21 cellular contexts compared by ENCODE assay signal in genomic region chrX:49322266-49322665, GRCh38. TPM values are rescaled to one million over a fixed set of nuclear protein-coding genes. Genes with fewer than 3 reads are reported as not detected.
"Had no signal": no experiment of that assay in that cellular context is flagged by ENCODE, and none has a peak within 500 bp of the region (broad histone marks: within the 10 kb centered on the region; RNA-seq: fewer than 3 reads in every experiment).

No MANE protein-coding gene starts in this region.

RNA-seq across cellular contexts. Expression of gene GAGE12J, which starts 0.4 kb away (rescaled TPM):
- total RNA-seq: activated naive CD4-positive, alpha-beta T cell treated with anti-CD3 and anti-CD28 coated beads for 36 hours; activated naive CD4-positive, alpha-beta T cell treated with anti-CD3 and anti-CD28 coated beads, Interleukin-2, amount 50 U/mL, for 72 hours; activated naive CD8-positive, alpha-beta T cell treated with anti-CD3 and anti-CD28 coated beads for 36 hours; activated naive CD8-positive, alpha-beta T cell treated with anti-CD3 and anti-CD28 coated beads, Interleukin-2, amount 10 ng/mL, durations not matched to agents 7 days and 5 days; activated T-cell treated with anti-CD3 and anti-CD28 coated beads, Interleukin-2, amount 50 U/mL, for 4 hours; activated T-cell treated with anti-CD3 and anti-CD28 coated beads, Interleukin-2, amount 50 U/mL, for 72 hours; activated T-helper 1 cell treated with anti-CD3 and anti-CD28 coated beads, Interleukin-12 subunit alpha, Interleukin-12 subunit beta, Interleukin-2, Interleukin-4 antibody, amounts not matched to agents 30 ng/mL and 10 ng/mL and 1 ng/mL, durations not matched to agents 14 hours and 24 hours and 36 hours; activated T-helper 17 cell treated with anti-CD3 and anti-CD28 coated beads, Interleukin-2, amount 50 U/mL, for 72 hours; activated T-helper 2 cell treated with anti-CD3 and anti-CD28 coated beads, Interferon-gamma antibody, Interleukin-2, Interleukin-4, amounts not matched to agents 10 μg/mL and 5 μg/mL and 100 μg/mL, durations not matched to agents 14 hours and 24 hours and 36 hours; adrenal gland; aorta; ascending aorta; astrocyte; body of pancreas; breast epithelium; bronchial epithelial cell; cardiac muscle cell; cardiac septum; cerebellum; chondrocyte had no signal
- polyA plus RNA-seq: adipose tissue, adrenal gland, aorta, cardiac muscle cell had no signal

RNA-seq across cellular contexts. Expression of gene GAGE13, which starts 9.1 kb away (rescaled TPM):
- total RNA-seq: activated naive CD4-positive, alpha-beta T cell treated with anti-CD3 and anti-CD28 coated beads for 36 hours; activated naive CD4-positive, alpha-beta T cell treated with anti-CD3 and anti-CD28 coated beads, Interleukin-2, amount 50 U/mL, for 72 hours; activated naive CD8-positive, alpha-beta T cell treated with anti-CD3 and anti-CD28 coated beads for 36 hours; activated naive CD8-positive, alpha-beta T cell treated with anti-CD3 and anti-CD28 coated beads, Interleukin-2, amount 10 ng/mL, durations not matched to agents 7 days and 5 days; activated T-cell treated with anti-CD3 and anti-CD28 coated beads, Interleukin-2, amount 50 U/mL, for 4 hours; activated T-cell treated with anti-CD3 and anti-CD28 coated beads, Interleukin-2, amount 50 U/mL, for 72 hours; activated T-helper 1 cell treated with anti-CD3 and anti-CD28 coated beads, Interleukin-12 subunit alpha, Interleukin-12 subunit beta, Interleukin-2, Interleukin-4 antibody, amounts not matched to agents 30 ng/mL and 10 ng/mL and 1 ng/mL, durations not matched to agents 14 hours and 24 hours and 36 hours; activated T-helper 17 cell treated with anti-CD3 and anti-CD28 coated beads, Interleukin-2, amount 50 U/mL, for 72 hours; activated T-helper 2 cell treated with anti-CD3 and anti-CD28 coated beads, Interferon-gamma antibody, Interleukin-2, Interleukin-4, amounts not matched to agents 10 μg/mL and 5 μg/mL and 100 μg/mL, durations not matched to agents 14 hours and 24 hours and 36 hours; adrenal gland; aorta; ascending aorta; astrocyte; body of pancreas; breast epithelium; bronchial epithelial cell; cardiac muscle cell; cardiac septum; cerebellum; chondrocyte had no signal
- polyA plus RNA-seq: adipose tissue, adrenal gland, aorta had no signal

RNA-seq across cellular contexts. Expression of gene GAGE10, which starts 18.8 kb away (rescaled TPM):
- total RNA-seq: activated naive CD4-positive, alpha-beta T cell treated with anti-CD3 and anti-CD28 coated beads for 36 hours; activated naive CD4-positive, alpha-beta T cell treated with anti-CD3 and anti-CD28 coated beads, Interleukin-2, amount 50 U/mL, for 72 hours; activated naive CD8-positive, alpha-beta T cell treated with anti-CD3 and anti-CD28 coated beads for 36 hours; activated naive CD8-positive, alpha-beta T cell treated with anti-CD3 and anti-CD28 coated beads, Interleukin-2, amount 10 ng/mL, durations not matched to agents 7 days and 5 days; activated T-cell treated with anti-CD3 and anti-CD28 coated beads, Interleukin-2, amount 50 U/mL, for 4 hours; activated T-cell treated with anti-CD3 and anti-CD28 coated beads, Interleukin-2, amount 50 U/mL, for 72 hours; activated T-helper 1 cell treated with anti-CD3 and anti-CD28 coated beads, Interleukin-12 subunit alpha, Interleukin-12 subunit beta, Interleukin-2, Interleukin-4 antibody, amounts not matched to agents 30 ng/mL and 10 ng/mL and 1 ng/mL, durations not matched to agents 14 hours and 24 hours and 36 hours; activated T-helper 17 cell treated with anti-CD3 and anti-CD28 coated beads, Interleukin-2, amount 50 U/mL, for 72 hours; activated T-helper 2 cell treated with anti-CD3 and anti-CD28 coated beads, Interferon-gamma antibody, Interleukin-2, Interleukin-4, amounts not matched to agents 10 μg/mL and 5 μg/mL and 100 μg/mL, durations not matched to agents 14 hours and 24 hours and 36 hours; adrenal gland; aorta; ascending aorta; astrocyte; body of pancreas; breast epithelium; bronchial epithelial cell; cardiac muscle cell; cardiac septum; cerebellum; chondrocyte had no signal
- polyA plus RNA-seq: adipose tissue, adrenal gland, aorta, cardiac muscle cell had no signal

RNA-seq across cellular contexts. Expression of gene FOXP3, which starts 57.8 kb away (rescaled TPM):
- total RNA-seq: ascending aorta, body of pancreas, bronchial epithelial cell, cerebellum had no signal
- polyA plus RNA-seq: aorta had no signal
